In genomic region chr6:33417903-33418689, GRCh38 we compare ENCODE assay signal across 8 cellular contexts. TPM values are rescaled to one million over a fixed set of nuclear protein-coding genes. Genes with fewer than 3 reads are reported as not detected.
A peak's percentile ranks its signal among the peaks of the same experiment; 100 is the strongest.
DNase-seq lines count a peak whose midpoint lies in the region; ATAC-seq and TF ChIP-seq lines count a peak whose summit lies in the region.

TSS of gene CUTA (minus strand) at chr6:33418107. CDS start at chr6:33418000, 107 bp downstream.

- DNase-seq in DMS153 treated with DMSO at 0.1 percent for 48 hours (lab: John Stamatoyannopoulos, UW; ENCODE audit: unreplicated experiment) (peak; percentile 98), PC-9 (peak; percentile 98 to 99), erythroblast (lab: John Stamatoyannopoulos, UW) (peak; percentile 99 to 100)
- peak; percentile 100 for DNase-seq in Jurkat, Clone E6-1 (ENCODE audit: low read depth, low spot score)
- DNase-seq in activated T-cell treated with anti-CD3 and anti-CD28 coated beads, Interleukin-2, amount 50 U/mL, for 24 hours: peak; percentile 97
- peak; percentile 94 for DNase-seq in stimulated activated CD8-positive, alpha-beta memory T cell treated with anti-CD3 and anti-CD28 coated beads, Interleukin-7, amount 100 ng/mL, for 24 hours (ENCODE audit: low read depth)

- peak within 1 kb of the TSS; percentile 69 for H3K4me3 ChIP-seq in Jurkat, Clone E6-1 (ENCODE audit: low read length)
- H3K4me3 ChIP-seq in PC-9: peak within 1 kb of the TSS; percentile 84
- H3K4me3 ChIP-seq in mucosa of stomach (ENCODE audit: low read length): peak within 1 kb of the TSS; percentile 76

- H3K4me1 ChIP-seq in PC-9 (replicated peaks; ENCODE audit: insufficient read depth) (peaks cover 15% of the 10 kb centered on the region), mucosa of stomach (ENCODE audit: control insufficient read depth, insufficient read depth, low read length) (peaks cover 28% of the 10 kb centered on the region)

- peaks cover 26% of the 10 kb centered on the region for H3K79me2 ChIP-seq in PC-9 (ENCODE audit: low read depth)

- peak within 1 kb of the TSS; percentile 74 for H3K27ac ChIP-seq in PC-9

- POLR2A ChIA-PET in PC-9 (lab: Charles Lee; ENCODE audit: unreplicated experiment): interaction anchor here (0.5 to 0.8 kb wide), 5 partner anchors 8 to 1300 kb away, joined by 3 to 9 read pairs (median 5); no protein-coding TSS in a partner anchor

- H3K27me3 ChIP-seq in PC-9 (ENCODE audit: insufficient read depth, low read depth) (peaks cover 21% of the 10 kb centered on the region), mucosa of stomach (ENCODE audit: control insufficient read depth, insufficient read depth, low read length) (peaks cover 4% of the 10 kb centered on the region)

- peak within 1 kb of the TSS; percentile 96 for H3K4me3 Mint-ChIP-seq in activated T-cell treated with anti-CD3 and anti-CD28 coated beads, Interleukin-2, amount 50 U/mL, for 24 hours

- no peaks in the 10 kb centered on the region for H3K9me2 ChIP-seq in PC-9 (ENCODE audit: insufficient read depth)

- H3K36me3 ChIP-seq in PC-9 (ENCODE audit: low read depth): 0 out of 2 replicates have a peak, but pooled peaks cover 6% of the 10 kb centered on the region
- no peaks in the 10 kb centered on the region for H3K36me3 ChIP-seq in mucosa of stomach (ENCODE audit: control insufficient read depth, insufficient read depth, low read length)

- TF ChIP-seq CTCF in PC-9 (conservative IDR thresholded peaks at IDR 0.05): peak; percentile 48

- TF ChIP-seq POLR2A in erythroblast (IDR thresholded peaks at IDR 0.05; ENCODE audit: low read length): peak; percentile 97

- H4K20me1 ChIP-seq in PC-9 (ENCODE audit: insufficient read depth): no peaks in the 10 kb centered on the region

- peaks cover 46% of the 10 kb centered on the region for H3K36me3 Mint-ChIP-seq in activated T-cell treated with anti-CD3 and anti-CD28 coated beads, Interleukin-2, amount 50 U/mL, for 24 hours (ENCODE audit: low read depth)

- H3K9me3 Mint-ChIP-seq in activated T-cell treated with anti-CD3 and anti-CD28 coated beads, Interleukin-2, amount 50 U/mL, for 24 hours: no peaks in the 10 kb centered on the region

- no peaks in the 10 kb centered on the region for H3K27me3 Mint-ChIP-seq in activated T-cell treated with anti-CD3 and anti-CD28 coated beads, Interleukin-2, amount 50 U/mL, for 24 hours

- H3K27ac Mint-ChIP-seq in activated T-cell treated with anti-CD3 and anti-CD28 coated beads, Interleukin-2, amount 50 U/mL, for 24 hours: peak within 1 kb of the TSS; percentile 99

- peaks cover 68% of the 10 kb centered on the region for H3K4me1 Mint-ChIP-seq in activated T-cell treated with anti-CD3 and anti-CD28 coated beads, Interleukin-2, amount 50 U/mL, for 24 hours (ENCODE audit: low read depth)

- ATAC-seq in GM21576 (IDR thresholded peaks at IDR 0.05; ENCODE audit: unreplicated experiment): peak; percentile 76

- H2AFZ ChIP-seq in PC-9: peak within 1 kb of the TSS; percentile 82

- H3K9me3 ChIP-seq in PC-9 (ENCODE audit: insufficient read depth, low read depth) (no peaks in the 10 kb centered on the region), mucosa of stomach (ENCODE audit: control insufficient read depth, low read length) (no peaks in the 10 kb centered on the region)

- CTCF ChIA-PET in PC-9 (lab: Charles Lee): interaction anchor here (0.5 kb wide), 1 partner anchor 43 kb away, joined by 8 read pairs; no protein-coding TSS in a partner anchor

- H3K9ac ChIP-seq in mucosa of stomach (ENCODE audit: low read length): peak within 1 kb of the TSS; percentile 80

- peak within 1 kb of the TSS; percentile 86 for H3K4me2 ChIP-seq in PC-9

- H3F3A ChIP-seq in PC-9 (ENCODE audit: insufficient read depth, low read depth): peaks cover 13% of the 10 kb centered on the region

- intact Hi-C loops in PC-9 (cut with micrococcal nuclease; ENCODE audit: unreplicated experiment): loop anchor here (1.0 to 10.0 kb wide), 2 partner anchors 95 to 213 kb away; partner anchors contain the start of genes HSD17B8, RING1, RXRB and SLC39A7

- no TSS peak for BruUV-seq in PC-9 (replicated peaks; lab: Mats Ljungman, UMichigan)

RNA-seq across cellular contexts. Expression of gene CUTA, which starts in this region (rescaled TPM):
- 264 TPM for polyA plus RNA-seq in Jurkat, Clone E6-1 (2012; ENCODE audit: insufficient read depth, insufficient read length)
- 213 and 220 TPM in 2 replicates for total RNA-seq in PC-9 (2021)

Comparison
In these comparisons a context has a peak if more than half of its experiments do, and no peak if none do; other contexts are left out.
1. Peak in every context shown above with its lines: DNase-seq, ATAC-seq, H3K4me3 ChIP-seq and H3K27ac ChIP-seq.